ENCODE assay signal across 15 cellular contexts in the genomic region with DNA sequence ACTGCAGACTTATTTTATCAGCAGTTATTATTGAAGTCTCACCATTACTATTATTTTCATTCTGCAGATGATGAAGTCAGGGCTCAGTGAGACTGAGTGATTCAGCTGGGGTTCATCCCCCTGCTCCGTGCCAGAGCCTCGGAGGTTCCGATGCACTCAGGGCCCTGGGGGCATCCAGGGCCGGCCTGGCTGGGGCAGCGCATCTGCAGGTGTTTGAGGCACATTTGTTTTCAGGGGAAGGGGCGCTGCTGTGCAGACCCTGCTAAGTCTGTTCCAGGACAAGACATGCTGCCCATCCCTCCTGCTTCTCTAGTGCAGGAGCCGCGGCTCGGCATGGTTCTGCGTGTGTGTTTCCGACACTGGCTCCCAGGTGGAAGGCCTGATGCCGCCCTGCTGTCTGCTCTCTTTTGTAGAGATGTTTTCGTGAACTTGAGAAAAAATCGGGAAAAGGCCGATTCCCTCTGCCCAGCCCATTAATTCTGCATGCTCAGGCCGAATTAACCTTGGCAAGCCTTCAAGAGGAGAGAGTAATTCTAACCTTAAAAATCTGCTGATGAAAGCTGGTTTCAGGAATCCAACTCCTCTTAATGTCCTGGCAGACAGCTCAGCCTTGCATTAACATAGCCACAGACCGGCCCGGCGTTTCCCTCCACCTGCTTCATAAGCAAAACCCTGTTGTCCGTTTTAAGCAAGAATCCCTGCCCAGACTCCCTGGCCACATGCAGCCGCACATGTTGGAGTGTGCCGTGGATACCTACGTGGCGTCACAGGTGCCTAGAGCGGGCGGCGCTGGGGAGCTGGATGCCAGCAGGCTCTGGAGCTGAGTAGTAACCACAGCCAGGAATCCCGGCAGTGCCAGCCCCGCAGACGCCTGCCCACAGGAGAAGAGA.
A peak's percentile ranks its signal among the peaks of the same experiment; 100 is the strongest.
DNase-seq lines count a peak whose midpoint lies in the region; ATAC-seq, FAIRE-seq and TF ChIP-seq lines count a peak whose summit lies in the region.
"Had no signal": no experiment of that assay in that cellular context is flagged by ENCODE, and none has a peak within 500 bp of the region (broad histone marks: within the 10 kb centered on the region; RNA-seq: fewer than 3 reads in every experiment).

No MANE protein-coding gene starts in this region.

- no peak for FAIRE-seq in GM19239 (lab: Jason Lieb, UNC)
- FAIRE-seq: endothelial cell of umbilical vein had no signal

- no peaks in the 10 kb centered on the region for H3K27me3 Mint-ChIP-seq in natural killer cell treated with Interleukin-12 subunit alpha and Interleukin-12 subunit beta and Interleukin-15 and Interleukin-18, amount 100 ng/mL, for 72 hours
- H3K27me3 Mint-ChIP-seq: CD4-positive, CD25-positive, alpha-beta regulatory T cell had no signal

- H3K27me3 ChIP-seq in RWPE2 (ENCODE audit: insufficient read depth, poor library complexity, severe bottlenecking) (no peaks in the 10 kb centered on the region), prostate gland (replicated peaks; ENCODE audit: insufficient read depth) (no peaks in the 10 kb centered on the region), gastroesophageal sphincter (no peaks in the 10 kb centered on the region)
- H3K27me3 ChIP-seq: sigmoid colon had no signal

- intact Hi-C loops in prostate gland (cut with DNase I): no loop called here

- TF ChIP-seq POLR2A in prostate gland (IDR thresholded peaks at IDR 0.05) (no peak), gastroesophageal sphincter (IDR thresholded peaks at IDR 0.05) (no peak)

- no peaks in the 10 kb centered on the region for H3K4me1 ChIP-seq in RWPE2 (ENCODE audit: insufficient read depth, poor library complexity, severe bottlenecking)
- no peaks in the 10 kb centered on the region for H3K4me1 ChIP-seq in prostate gland (replicated peaks)
- H3K4me1 ChIP-seq in gastroesophageal sphincter: peaks cover 0 to 20% (median 0%) of the 10 kb centered on the region in 3 donors
- H3K4me1 ChIP-seq: sigmoid colon had no signal

- 22% methylated on average over 30 of the region's 30 CpGs for WGBS in prostate gland
- 30 to 33% methylated on average over 1 to 2 of the region's 30 CpGs for WGBS in gastroesophageal sphincter (ENCODE audit: low coverage in 1 of 2), 2 donors

- ATAC-seq in RWPE2 (ENCODE audit: low read depth) (0 out of 3 replicates have a peak, but pooled peaks have one; percentile 28), gastroesophageal sphincter (no peak)
- ATAC-seq in natural killer cell treated with Interleukin-12 subunit alpha and Interleukin-12 subunit beta and Interleukin-15 and Interleukin-18, amount 100 ng/mL, for 72 hours: no peak
- ATAC-seq: activated T-helper 17 cell treated with anti-CD3 and anti-CD28 coated beads, Interleukin-2, amount 50 U/mL, for 72 hours had no signal

- H3K4me1 Mint-ChIP-seq in natural killer cell treated with Interleukin-12 subunit alpha and Interleukin-12 subunit beta and Interleukin-15 and Interleukin-18, amount 100 ng/mL, for 72 hours (ENCODE audit: low read depth in 2 of 2): no peaks in the 10 kb centered on the region
- H3K4me1 Mint-ChIP-seq: activated T-helper 17 cell treated with anti-CD3 and anti-CD28 coated beads, Interleukin-2, amount 50 U/mL, for 72 hours; CD4-positive, CD25-positive, alpha-beta regulatory T cell had no signal

- H3K27ac ChIP-seq in RWPE2 (ENCODE audit: poor library complexity, severe bottlenecking) (no peak overlapping the region), prostate gland (no peak overlapping the region), gastroesophageal sphincter (no peak overlapping the region)
- H3K27ac ChIP-seq: sigmoid colon had no signal

- TF ChIP-seq CTCF in RWPE2 (IDR thresholded peaks at IDR 0.05; ENCODE audit: poor library complexity, severe bottlenecking) (no peak), fibroblast of the aortic adventitia (IDR thresholded peaks at IDR 0.05; ENCODE audit: insufficient read depth, low read length) (no peak), prostate gland (IDR thresholded peaks at IDR 0.05) (no peak), gastroesophageal sphincter (IDR thresholded peaks at IDR 0.05) (no peak)

- H3K4me3 Mint-ChIP-seq in natural killer cell treated with Interleukin-12 subunit alpha and Interleukin-12 subunit beta and Interleukin-15 and Interleukin-18, amount 100 ng/mL, for 72 hours: no peak overlapping the region
- H3K4me3 Mint-ChIP-seq: activated T-helper 17 cell treated with anti-CD3 and anti-CD28 coated beads, Interleukin-2, amount 50 U/mL, for 72 hours; CD4-positive, CD25-positive, alpha-beta regulatory T cell had no signal

- no peak for TF ChIP-seq EP300 in gastroesophageal sphincter (IDR thresholded peaks at IDR 0.05)

- no peaks in the 10 kb centered on the region for H3K9me3 ChIP-seq in RWPE2 (ENCODE audit: severe bottlenecking)
- H3K9me3 ChIP-seq in prostate gland: no peaks in the 10 kb centered on the region
- no peaks in the 10 kb centered on the region for H3K9me3 ChIP-seq in gastroesophageal sphincter
- H3K9me3 ChIP-seq: sigmoid colon had no signal

- H3K36me3 Mint-ChIP-seq in natural killer cell treated with Interleukin-12 subunit alpha and Interleukin-12 subunit beta and Interleukin-15 and Interleukin-18, amount 100 ng/mL, for 72 hours: no peaks in the 10 kb centered on the region
- H3K36me3 Mint-ChIP-seq: CD4-positive, CD25-positive, alpha-beta regulatory T cell had no signal

- H3K36me3 ChIP-seq in RWPE2 (ENCODE audit: low read depth) (no peaks in the 10 kb centered on the region), prostate gland (no peaks in the 10 kb centered on the region), gastroesophageal sphincter (no peaks in the 10 kb centered on the region)
- H3K36me3 ChIP-seq: sigmoid colon had no signal

- H3K4me3 ChIP-seq in RWPE2 (ENCODE audit: severe bottlenecking) (no peak overlapping the region), fibroblast of the aortic adventitia (ENCODE audit: low read depth, low read length) (no peak overlapping the region), prostate gland (no peak overlapping the region), gastroesophageal sphincter (no peak overlapping the region)
- H3K4me3 ChIP-seq: sigmoid colon had no signal

- no peak overlapping the region for H3K27ac Mint-ChIP-seq in natural killer cell treated with Interleukin-12 subunit alpha and Interleukin-12 subunit beta and Interleukin-15 and Interleukin-18, amount 100 ng/mL, for 72 hours
- H3K27ac Mint-ChIP-seq: activated T-helper 17 cell treated with anti-CD3 and anti-CD28 coated beads, Interleukin-2, amount 50 U/mL, for 72 hours; CD4-positive, CD25-positive, alpha-beta regulatory T cell had no signal

- no peaks in the 10 kb centered on the region for H3K9me3 Mint-ChIP-seq in natural killer cell treated with Interleukin-12 subunit alpha and Interleukin-12 subunit beta and Interleukin-15 and Interleukin-18, amount 100 ng/mL, for 72 hours
- H3K9me3 Mint-ChIP-seq: activated T-helper 17 cell treated with anti-CD3 and anti-CD28 coated beads, Interleukin-2, amount 50 U/mL, for 72 hours had no signal

- peak; percentile 41 for DNase-seq in Daoy (ENCODE audit: low read depth)
- no peak for DNase-seq in RWPE2 (ENCODE audit: low spot score)
- peak; percentile 22 for DNase-seq in fibroblast of the aortic adventitia (ENCODE audit: low read depth)
- DNase-seq in prostate gland (ENCODE audit: low spot score): peak; percentile 7
- no peak for DNase-seq in natural killer cell treated with Interleukin-12 subunit alpha and Interleukin-12 subunit beta and Interleukin-15 and Interleukin-18, amount 100 ng/mL, for 72 hours (ENCODE audit: low spot score)
- DNase-seq in GM19239 (ENCODE audit: insufficient read length, low spot score): no peak
- no peak for DNase-seq in hippocampal formation (lab: John Stamatoyannopoulos, UW)
- DNase-seq: activated CD4-positive, alpha-beta T cell treated with anti-CD3 and anti-CD28 coated beads for 1 hour; CD4-positive, CD25-positive, alpha-beta regulatory T cell; NCI-H1092; sigmoid colon; T-helper 1 cell had no signal

Comparison
In these comparisons a context has a peak if more than half of its experiments do, and no peak if none do; other contexts are left out.
1. DNase-seq: peak in Daoy (single experiment), fibroblast of the aortic adventitia (single experiment) and prostate gland (single experiment); none in RWPE2 (single experiment), natural killer cell treated with Interleukin-12 subunit alpha and Interleukin-12 subunit beta and Interleukin-15 and Interleukin-18, amount 100 ng/mL, for 72 hours (single experiment), GM19239 (single experiment) and hippocampal formation (0 of 2).